ENCODE assay signal across 11 cellular contexts in genomic region chr1:190479028-190479427, GRCh38. TPM values are rescaled to one million over a fixed set of nuclear protein-coding genes. Genes with fewer than 3 reads are reported as not detected.
DNase-seq lines count a peak whose midpoint lies in the region; ATAC-seq, FAIRE-seq and TF ChIP-seq lines count a peak whose summit lies in the region.
"Had no signal": no experiment of that assay in that cellular context is flagged by ENCODE, and none has a peak within 500 bp of the region (broad histone marks: within the 10 kb centered on the region; RNA-seq: fewer than 3 reads in every experiment).

No MANE protein-coding gene starts in this region.

- H3K27ac ChIP-seq in astrocyte (ENCODE audit: low read depth, low read length), result no peak overlapping the region
- H3K27ac ChIP-seq in kidney (ENCODE audit: low read depth in 2 of 2, low read length in 2 of 2), result no peak overlapping the region
- no peak overlapping the region for H3K27ac ChIP-seq in thoracic aorta
- H3K27ac ChIP-seq: body of pancreas, HL-60 had no signal

- peak overlapping the region; percentile 92 for H2AFZ ChIP-seq in astrocyte (ENCODE audit: low read depth, low read length)

- H3K27me3 ChIP-seq in astrocyte (ENCODE audit: insufficient read depth, low read length) (peaks cover 15% of the 10 kb centered on the region), thoracic aorta (replicated peaks; ENCODE audit: insufficient read depth) (no peaks in the 10 kb centered on the region)

- intact Hi-C loops in kidney (cut with DNase I), result no loop called here

- no peaks in the 10 kb centered on the region for H3K9me3 Mint-ChIP-seq in astrocyte (ENCODE audit: unreplicated experiment)

- peak overlapping the region; percentile 96 for H3K4me2 ChIP-seq in astrocyte (ENCODE audit: low read length)

- H3K4me3 ChIP-seq in astrocyte (ENCODE audit: insufficient read depth, low read depth, low read length), result peak overlapping the region; percentile 69
- H3K4me3 ChIP-seq in kidney (ENCODE audit: low read length in 2 of 2), result peak overlapping the region; percentile 54 to 64
- peak overlapping the region; percentile 52 for H3K4me3 ChIP-seq in thoracic aorta

- FAIRE-seq in astrocyte (lab: Jason Lieb, UNC), result no peak
- FAIRE-seq in kidney (lab: Jason Lieb, UNC), result no peak

- ATAC-seq in thoracic aorta (ENCODE audit: insufficient number of reproducible peaks, low FRiP score, low read depth), result no peak
- no peak for ATAC-seq in left lobe of liver
- ATAC-seq: T-helper 17 cell had no signal

- H3K36me3 Mint-ChIP-seq in astrocyte (ENCODE audit: low read depth, unreplicated experiment), result no peaks in the 10 kb centered on the region

- DNase-seq in NCI-H1694 (lab: John Stamatoyannopoulos, UW) (peak; percentile 11), NCI-H1694 treated with DMSO at 0.1 percent for 48 hours (lab: John Stamatoyannopoulos, UW) (no peak), astrocyte (ENCODE audit: low read depth) (no peak), kidney (no peak), thoracic aorta (ENCODE audit: low spot score) (no peak), left lobe of liver (ENCODE audit: low spot score) (no peak), NCI-H510A treated with DMSO at 0.1 percent for 48 hours (lab: John Stamatoyannopoulos, UW) (no peak)
- DNase-seq in activated T-cell treated with anti-CD3 and anti-CD28 coated beads, Interleukin-2, amount 50 U/mL, for 48 hours, result no peak
- DNase-seq: T-helper 17 cell had no signal

- H3K9me3 ChIP-seq in astrocyte (ENCODE audit: insufficient read depth, low read depth, low read length) (no peaks in the 10 kb centered on the region), kidney (ENCODE audit: control insufficient read depth in 1 of 2, low read length in 2 of 2) (no peaks in the 10 kb centered on the region), thoracic aorta (no peaks in the 10 kb centered on the region)
- H3K9me3 ChIP-seq: body of pancreas had no signal

- peaks cover 6% of the 10 kb centered on the region for H3K4me1 Mint-ChIP-seq in astrocyte (ENCODE audit: low read depth, unreplicated experiment)

- peak overlapping the region; percentile 91 for H3K4me3 Mint-ChIP-seq in astrocyte (ENCODE audit: unreplicated experiment)

- H3K36me3 ChIP-seq in astrocyte (ENCODE audit: insufficient read depth, low read length) (no peaks in the 10 kb centered on the region), kidney (ENCODE audit: control insufficient read depth in 1 of 2, insufficient read depth in 2 of 2, low read length in 2 of 2) (no peaks in the 10 kb centered on the region), thoracic aorta (no peaks in the 10 kb centered on the region)

- TF ChIP-seq CTCF in astrocyte (IDR thresholded peaks at IDR 0.05; ENCODE audit: insufficient read depth, low read depth, low read length) (no peak), kidney (IDR thresholded peaks at IDR 0.05; ENCODE audit: borderline replicate concordance, extremely low read depth, insufficient read depth) (no peak), thoracic aorta (IDR thresholded peaks at IDR 0.05) (no peak)

- H3K79me2 ChIP-seq in astrocyte (ENCODE audit: insufficient read depth, low read length), result no peaks in the 10 kb centered on the region

- H3K9ac ChIP-seq in astrocyte (ENCODE audit: low read length) (peak overlapping the region; percentile 72), kidney (ENCODE audit: low read length in 2 of 2) (no peak overlapping the region)

- H3K27me3 Mint-ChIP-seq in astrocyte (ENCODE audit: low read depth, unreplicated experiment), result peaks cover 55% of the 10 kb centered on the region

- peaks cover 17% of the 10 kb centered on the region for H3K4me1 ChIP-seq in astrocyte (ENCODE audit: insufficient read depth, low read length)
- H3K4me1 ChIP-seq in kidney (ENCODE audit: control insufficient read depth in 1 of 2, insufficient read depth in 1 of 2, low read depth in 1 of 2, low read length in 2 of 2), result peaks cover 0 to 3% of the 10 kb centered on the region in 2 donors
- H3K4me1 ChIP-seq in thoracic aorta (ENCODE audit: control insufficient read depth in 1 of 2, low read depth in 2 of 2), result peaks cover 0 to 25% of the 10 kb centered on the region in 2 donors

- H4K20me1 ChIP-seq in astrocyte (ENCODE audit: insufficient read depth, low read length), result no peaks in the 10 kb centered on the region

- H3K27ac Mint-ChIP-seq in astrocyte (ENCODE audit: unreplicated experiment), result no peak overlapping the region
- H3K27ac Mint-ChIP-seq: T-helper 17 cell had no signal

RNA-seq across cellular contexts. Expression of gene BRINP3, which starts 1.4 kb away (rescaled TPM):
- not detected in 2 replicates for total RNA-seq in astrocyte
- 1.8 TPM for total RNA-seq in kidney
- 1.4 TPM for polyA plus RNA-seq in kidney (ENCODE audit: insufficient read depth, low read depth, low replicate concordance)
- total RNA-seq in thoracic aorta, result 1 to 10 TPM in 1 of 2 donors, not detected in 1; 6.0 TPM
- total RNA-seq in left lobe of liver, result not detected
- total RNA-seq: body of pancreas, T-helper 17 cell had no signal
